Comparison of ENCODE assay signal across 14 cellular contexts in the genomic region with DNA sequence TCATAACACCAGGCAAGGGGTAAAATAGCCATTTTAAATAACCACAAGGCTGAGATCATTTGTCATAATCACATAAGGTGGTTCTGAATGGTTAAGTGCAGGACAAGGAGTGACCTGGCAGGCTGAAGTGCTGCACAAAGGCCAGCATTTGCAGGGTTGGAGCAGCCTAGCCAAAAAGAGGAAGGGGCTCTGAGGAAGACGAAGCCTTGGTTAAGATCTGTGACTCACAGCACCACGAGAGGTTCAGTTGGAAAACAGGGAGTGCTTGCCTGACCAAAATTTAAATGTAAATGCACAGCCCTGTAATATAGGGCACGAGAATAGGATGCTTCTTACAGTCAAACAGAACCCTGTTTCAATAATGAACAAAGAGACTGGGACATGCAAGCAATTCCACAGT. TPM values are rescaled to one million over a fixed set of nuclear protein-coding genes. Genes with fewer than 3 reads are reported as not detected.
DNase-seq lines count a peak whose midpoint lies in the region; ATAC-seq and TF ChIP-seq lines count a peak whose summit lies in the region.
"Had no signal": no experiment of that assay in that cellular context is flagged by ENCODE, and none has a peak within 500 bp of the region (broad histone marks: within the 10 kb centered on the region; RNA-seq: fewer than 3 reads in every experiment).

No MANE protein-coding gene starts in this region.

- H3K4me1 Mint-ChIP-seq in dendritic cell treated with granulocyte-macrophage colony-stimulating factor and Interleukin-4, amounts not matched to agents 40 ng/mL and 50 ng/mL, for 4 days (ENCODE audit: low read depth): peaks cover 13% of the 10 kb centered on the region
- no peaks in the 10 kb centered on the region for H3K4me1 Mint-ChIP-seq in neural progenitor cell

- H3F3A ChIP-seq in neural progenitor cell (ENCODE audit: low read depth) (peaks cover 3% of the 10 kb centered on the region), PC-3 (ENCODE audit: low read length, unreplicated experiment) (no peaks in the 10 kb centered on the region)

- H3K4me3 ChIP-seq in neural progenitor cell: no peak overlapping the region
- no peak overlapping the region for H3K4me3 ChIP-seq in PC-3 (ENCODE audit: low read length)
- H3K4me3 ChIP-seq: GM23248, SJSA1 had no signal

- no peak for TF ChIP-seq CTCF in neural progenitor cell (IDR thresholded peaks at IDR 0.05)
- TF ChIP-seq CTCF in PC-3 (conservative IDR thresholded peaks at IDR 0.05; ENCODE audit: low read depth, low read length): no peak

- peak; percentile 54 for DNase-seq in SIG-M5 treated with dmso at 0.1 percent for 504 hours (lab: John Stamatoyannopoulos, UW; ENCODE audit: unreplicated experiment)
- no peak for DNase-seq in SIG-M5 (lab: John Stamatoyannopoulos, UW)
- DNase-seq in KBM-7: peak; percentile 53
- peak; percentile 38 for DNase-seq in OCI-M1 (lab: John Stamatoyannopoulos, UW)
- no peak for DNase-seq in neural progenitor cell (ENCODE audit: low spot score)
- DNase-seq in PC-3: no peak
- DNase-seq in DMS153 treated with DMSO at 0.1 percent for 48 hours (lab: John Stamatoyannopoulos, UW; ENCODE audit: unreplicated experiment): no peak
- DNase-seq: DMS79, GM23248, NCI-H187 treated with DMSO at 0.1 percent for 48 hours, NCI-H446 had no signal

- H3K36me3 ChIP-seq in neural progenitor cell (peaks cover 9% of the 10 kb centered on the region), PC-3 (ENCODE audit: low read depth, low read length) (peaks cover 47% of the 10 kb centered on the region)

- peaks cover 65% of the 10 kb centered on the region for H3K36me3 Mint-ChIP-seq in dendritic cell treated with granulocyte-macrophage colony-stimulating factor and Interleukin-4, amounts not matched to agents 40 ng/mL and 50 ng/mL, for 4 days (ENCODE audit: low read depth)
- peaks cover 30% of the 10 kb centered on the region for H3K36me3 Mint-ChIP-seq in neural progenitor cell

- peaks cover 4% of the 10 kb centered on the region for H4K20me1 ChIP-seq in neural progenitor cell (ENCODE audit: low read depth)
- H4K20me1 ChIP-seq in PC-3 (ENCODE audit: low read length): no peaks in the 10 kb centered on the region

- no peak overlapping the region for H2AFZ ChIP-seq in neural progenitor cell (replicated peaks)
- H2AFZ ChIP-seq in PC-3 (ENCODE audit: low read length): no peak overlapping the region
- H2AFZ ChIP-seq: GM23248 had no signal

- no peak overlapping the region for H3K9ac ChIP-seq in neural progenitor cell
- no peak overlapping the region for H3K9ac ChIP-seq in PC-3 (ENCODE audit: low read length)
- H3K9ac ChIP-seq: GM23248 had no signal

- no peak for ATAC-seq in PC-3

- in situ Hi-C loops in KBM-7 (cut with MboI; ENCODE audit: low pct_unique_long_range_greater_than_20kb, low sequenced_read_pairs): no loop called here

- intact Hi-C loops in dendritic cell treated with granulocyte-macrophage colony-stimulating factor and Interleukin-4, amounts not matched to agents 40 ng/mL and 50 ng/mL, for 4 days (cut with micrococcal nuclease): no loop called here
- intact Hi-C loops in PC-3 (cut with micrococcal nuclease): no loop called here

- H3K27ac Mint-ChIP-seq in dendritic cell treated with granulocyte-macrophage colony-stimulating factor and Interleukin-4, amounts not matched to agents 40 ng/mL and 50 ng/mL, for 4 days: peak overlapping the region; percentile 35
- H3K27ac Mint-ChIP-seq in neural progenitor cell: no peak overlapping the region

- no peak overlapping the region for H3K27ac ChIP-seq in neural progenitor cell
- no peak overlapping the region for H3K27ac ChIP-seq in PC-3 (ENCODE audit: low read length)
- H3K27ac ChIP-seq: C4-2B, GM23248, SJSA1 had no signal

- no peaks in the 10 kb centered on the region for H3K27me3 Mint-ChIP-seq in dendritic cell treated with granulocyte-macrophage colony-stimulating factor and Interleukin-4, amounts not matched to agents 40 ng/mL and 50 ng/mL, for 4 days
- peaks cover 3% of the 10 kb centered on the region for H3K27me3 Mint-ChIP-seq in neural progenitor cell (ENCODE audit: insufficient read depth, low read depth)

- H3K4me2 ChIP-seq in neural progenitor cell (no peak overlapping the region), PC-3 (ENCODE audit: low read length) (no peak overlapping the region)

- H3K4me3 Mint-ChIP-seq in dendritic cell treated with granulocyte-macrophage colony-stimulating factor and Interleukin-4, amounts not matched to agents 40 ng/mL and 50 ng/mL, for 4 days: no peak overlapping the region
- H3K4me3 Mint-ChIP-seq in neural progenitor cell: no peak overlapping the region

- H3K4me1 ChIP-seq in neural progenitor cell (no peaks in the 10 kb centered on the region), PC-3 (ENCODE audit: insufficient read depth, low read length) (no peaks in the 10 kb centered on the region)
- H3K4me1 ChIP-seq: SJSA1 had no signal

- no peaks in the 10 kb centered on the region for H3K9me2 ChIP-seq in PC-3 (replicated peaks; ENCODE audit: low read length)

- H3K9me3 ChIP-seq in neural progenitor cell (ENCODE audit: low read depth) (no peaks in the 10 kb centered on the region), PC-3 (ENCODE audit: low read length) (no peaks in the 10 kb centered on the region)
- H3K9me3 ChIP-seq: SJSA1 had no signal

- H3K27me3 ChIP-seq in neural progenitor cell (no peaks in the 10 kb centered on the region), PC-3 (ENCODE audit: low read length) (no peaks in the 10 kb centered on the region)
- H3K27me3 ChIP-seq: SJSA1 had no signal

- POLR2A ChIA-PET in PC-3 (lab: Charles Lee; ENCODE audit: unreplicated experiment): no interaction called here

- no peaks in the 10 kb centered on the region for H3K79me2 ChIP-seq in neural progenitor cell (ENCODE audit: low read depth)
- no peaks in the 10 kb centered on the region for H3K79me2 ChIP-seq in PC-3 (ENCODE audit: low read length)

- no peaks in the 10 kb centered on the region for H3K9me3 Mint-ChIP-seq in dendritic cell treated with granulocyte-macrophage colony-stimulating factor and Interleukin-4, amounts not matched to agents 40 ng/mL and 50 ng/mL, for 4 days
- H3K9me3 Mint-ChIP-seq in neural progenitor cell: no peaks in the 10 kb centered on the region

- CTCF ChIA-PET in PC-3 (lab: Charles Lee): no interaction called here

- BruUV-seq in PC-3 (replicated peaks; lab: Mats Ljungman, UMichigan): no TSS peak

RNA-seq across cellular contexts. Expression of a gene that starts 12.1 kb away (rescaled TPM):
- 92.3 and 156 TPM in 2 replicates for total RNA-seq in neural progenitor cell (ENCODE audit: low replicate concordance)
- 170 and 184 TPM in 2 replicates for total RNA-seq in PC-3 (2014; rRNA removed)

RNA-seq across cellular contexts. Expression of a gene that starts 12.1 kb away (rescaled TPM):
- 39.0 and 66.5 TPM in 2 replicates for total RNA-seq in neural progenitor cell (ENCODE audit: low replicate concordance)
- 19.0 and 19.9 TPM in 2 replicates for total RNA-seq in PC-3 (2014; rRNA removed)

Comparison
In these comparisons a context has a peak if more than half of its experiments do, and no peak if none do; other contexts are left out.
1. DNase-seq: peak in SIG-M5 treated with dmso at 0.1 percent for 504 hours (single experiment), KBM-7 (single experiment) and OCI-M1 (single experiment); none in SIG-M5 (single experiment), neural progenitor cell (single experiment), PC-3 (single experiment) and DMS153 treated with DMSO at 0.1 percent for 48 hours (single experiment).